In genomic region chr17:41785876-41786226, GRCh38 we compare ENCODE assay signal across 1 cellular context.
A peak's percentile ranks its signal among the peaks of the same experiment; 100 is the strongest.
TF ChIP-seq lines count a peak whose summit lies in the region.

No MANE protein-coding gene starts in this region.

TF ChIP-seq in HepG2, 621 proteins besides CTCF, POLR2A, EP300 and RAD21 (continued from another document):
- TF ChIP-seq, protein P1, sequence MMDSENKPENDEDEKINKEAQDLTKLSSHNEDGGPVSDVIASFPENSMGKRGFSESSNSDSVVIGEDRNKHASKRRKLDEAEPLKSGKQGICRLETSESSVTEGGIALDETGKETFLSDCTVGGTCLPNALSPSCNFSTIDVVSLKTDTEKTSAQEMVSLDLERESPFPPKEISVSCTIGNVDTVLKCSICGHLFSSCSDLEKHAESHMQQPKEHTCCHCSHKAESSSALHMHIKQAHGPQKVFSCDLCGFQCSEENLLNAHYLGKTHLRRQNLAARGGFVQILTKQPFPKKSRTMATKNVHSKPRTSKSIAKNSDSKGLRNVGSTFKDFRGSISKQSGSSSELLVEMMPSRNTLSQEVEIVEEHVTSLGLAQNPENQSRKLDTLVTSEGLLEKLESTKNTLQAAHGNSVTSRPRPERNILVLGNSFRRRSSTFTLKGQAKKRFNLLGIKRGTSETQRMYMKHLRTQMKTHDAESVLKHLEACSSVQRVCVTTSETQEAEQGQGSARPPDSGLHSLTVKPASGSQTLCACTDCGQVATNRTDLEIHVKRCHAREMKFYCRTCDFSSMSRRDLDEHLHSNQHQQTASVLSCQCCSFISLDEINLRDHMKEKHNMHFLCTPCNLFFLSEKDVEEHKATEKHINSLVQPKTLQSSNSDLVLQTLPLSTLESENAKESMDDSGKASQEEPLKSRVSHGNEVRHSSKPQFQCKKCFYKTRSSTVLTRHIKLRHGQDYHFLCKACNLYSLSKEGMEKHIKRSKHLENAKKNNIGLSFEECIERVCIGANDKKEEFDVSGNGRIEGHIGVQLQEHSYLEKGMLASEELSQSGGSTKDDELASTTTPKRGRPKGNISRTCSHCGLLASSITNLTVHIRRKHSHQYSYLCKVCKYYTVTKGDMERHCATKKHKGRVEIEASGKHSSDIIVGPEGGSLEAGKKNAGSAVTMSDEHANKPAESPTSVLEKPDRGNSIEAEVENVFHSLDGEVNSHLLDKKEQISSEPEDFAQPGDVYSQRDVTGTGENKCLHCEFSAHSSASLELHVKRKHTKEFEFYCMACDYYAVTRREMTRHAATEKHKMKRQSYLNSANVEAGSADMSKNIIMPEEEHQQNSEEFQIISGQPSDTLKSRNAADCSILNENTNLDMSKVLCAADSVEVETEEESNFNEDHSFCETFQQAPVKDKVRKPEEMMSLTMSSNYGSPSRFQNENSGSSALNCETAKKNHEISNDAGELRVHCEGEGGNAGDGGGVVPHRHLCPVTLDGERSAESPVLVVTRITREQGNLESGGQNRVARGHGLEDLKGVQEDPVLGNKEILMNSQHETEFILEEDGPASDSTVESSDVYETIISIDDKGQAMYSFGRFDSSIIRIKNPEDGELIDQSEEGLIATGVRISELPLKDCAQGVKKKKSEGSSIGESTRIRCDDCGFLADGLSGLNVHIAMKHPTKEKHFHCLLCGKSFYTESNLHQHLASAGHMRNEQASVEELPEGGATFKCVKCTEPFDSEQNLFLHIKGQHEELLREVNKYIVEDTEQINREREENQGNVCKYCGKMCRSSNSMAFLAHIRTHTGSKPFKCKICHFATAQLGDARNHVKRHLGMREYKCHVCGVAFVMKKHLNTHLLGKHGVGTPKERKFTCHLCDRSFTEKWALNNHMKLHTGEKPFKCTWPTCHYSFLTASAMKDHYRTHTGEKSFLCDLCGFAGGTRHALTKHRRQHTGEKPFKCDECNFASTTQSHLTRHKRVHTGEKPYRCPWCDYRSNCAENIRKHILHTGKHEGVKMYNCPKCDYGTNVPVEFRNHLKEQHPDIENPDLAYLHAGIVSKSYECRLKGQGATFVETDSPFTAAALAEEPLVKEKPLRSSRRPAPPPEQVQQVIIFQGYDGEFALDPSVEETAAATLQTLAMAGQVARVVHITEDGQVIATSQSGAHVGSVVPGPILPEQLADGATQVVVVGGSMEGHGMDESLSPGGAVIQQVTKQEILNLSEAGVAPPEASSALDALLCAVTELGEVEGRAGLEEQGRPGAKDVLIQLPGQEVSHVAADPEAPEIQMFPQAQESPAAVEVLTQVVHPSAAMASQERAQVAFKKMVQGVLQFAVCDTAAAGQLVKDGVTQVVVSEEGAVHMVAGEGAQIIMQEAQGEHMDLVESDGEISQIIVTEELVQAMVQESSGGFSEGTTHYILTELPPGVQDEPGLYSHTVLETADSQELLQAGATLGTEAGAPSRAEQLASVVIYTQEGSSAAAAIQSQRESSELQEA (CRISPR knock-in tag; IDR thresholded peaks at IDR 0.05; ENCODE audit: not compliant biosample characterization), result peak; percentile 90
- TF ChIP-seq HOXA9 (CRISPR knock-in tag; IDR thresholded peaks at IDR 0.05; ENCODE audit: borderline replicate concordance) (0 out of 2 replicates have a peak, but pooled peaks have one; percentile 21), ZNF224 (CRISPR knock-in tag; IDR thresholded peaks at IDR 0.05) (peak; percentile 68; the same call in 1 of the 2 replicates), MLX (CRISPR knock-in tag; IDR thresholded peaks at IDR 0.05) (no peak), ZNF230 (CRISPR knock-in tag; IDR thresholded peaks at IDR 0.05) (no peak)
- TF ChIP-seq, protein P2, sequence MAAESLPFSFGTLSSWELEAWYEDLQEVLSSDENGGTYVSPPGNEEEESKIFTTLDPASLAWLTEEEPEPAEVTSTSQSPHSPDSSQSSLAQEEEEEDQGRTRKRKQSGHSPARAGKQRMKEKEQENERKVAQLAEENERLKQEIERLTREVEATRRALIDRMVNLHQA (CRISPR knock-in tag; IDR thresholded peaks at IDR 0.05), result no peak
